Comparison of ENCODE assay signal across 23 cellular contexts in genomic region chr5:16480821-16481538, GRCh38. TPM values are rescaled to one million over a fixed set of nuclear protein-coding genes. Genes with fewer than 3 reads are reported as not detected.
A peak's percentile ranks its signal among the peaks of the same experiment; 100 is the strongest.
DNase-seq lines count a peak whose midpoint lies in the region; ATAC-seq and FAIRE-seq lines count a peak whose summit lies in the region.
"Had no signal": no experiment of that assay in that cellular context is flagged by ENCODE, and none has a peak within 500 bp of the region (broad histone marks: within the 10 kb centered on the region; RNA-seq: fewer than 3 reads in every experiment).

No MANE protein-coding gene starts in this region.

- DNase-seq in NCI-H146 treated with DMSO at 0.1 percent for 48 hours (lab: John Stamatoyannopoulos, UW; ENCODE audit: unreplicated experiment) (peak; percentile 3), NCI-H146 (lab: John Stamatoyannopoulos, UW) (no peak), EH (ENCODE audit: low read depth) (peak; percentile 11), NCI-H69 (lab: John Stamatoyannopoulos, UW) (peak; percentile 45), myocyte (ENCODE audit: low read depth) (peak; percentile 51), RCC 7860 (ENCODE audit: low spot score) (no peak), foreskin melanocyte (no peak)
- DNase-seq: activated CD8-positive, alpha-beta memory T cell treated with anti-CD3 and anti-CD28 coated beads, Interleukin-2, amount 50 U/mL, for 48 hours; activated CD8-positive, alpha-beta T cell treated with anti-CD3 and anti-CD28 coated beads for 36 hours; activated naive CD4-positive, alpha-beta T cell treated with anti-CD3 and anti-CD28 coated beads for 36 hours; amniotic stem cell; brain microvascular endothelial cell; C1 segment of cervical spinal cord; DMS79 treated with DMSO at 0.1 percent for 48 hours; hippocampal formation; NCI-H1105; NCI-H2081 treated with DMSO at 0.1 percent for 48 hours; NCI-H345; nephron progenitor cell; Right ventricle myocardium superior; transverse colon had no signal

- no peak for FAIRE-seq in RCC 7860 (lab: Jason Lieb, UNC)

- no peak for ATAC-seq in HG03097 (IDR thresholded peaks at IDR 0.05; ENCODE audit: low FRiP score, unreplicated experiment)
- ATAC-seq: activated CD8-positive, alpha-beta T cell treated with anti-CD3 and anti-CD28 coated beads for 36 hours; stimulated activated memory B cell treated with anti-CD40 and anti-IgM and Interleukin-4, amounts not matched to agents 10 μg/mL and 1 μg/mL and 100 μg/mL, for 72 hours had no signal

RNA-seq across cellular contexts. Expression of gene ZNF622, which starts 15.4 kb away (rescaled TPM):
- 49.3 and 66.8 TPM in 2 replicates for total RNA-seq in myocyte
- polyA plus RNA-seq in myocyte (2012) = 96.8 TPM

Comparison
In these comparisons a context has a peak if more than half of its experiments do, and no peak if none do; other contexts are left out.
1. DNase-seq: peak in NCI-H146 treated with DMSO at 0.1 percent for 48 hours (single experiment), EH (single experiment), NCI-H69 (single experiment) and myocyte (single experiment); none in NCI-H146 (single experiment), RCC 7860 (single experiment) and foreskin melanocyte (single experiment).